1 cellular context compared by ENCODE assay signal in genomic region chr12:97168804-97169203, GRCh38.
TF ChIP-seq lines count a peak whose summit lies in the region.

No MANE protein-coding gene starts in this region.

TF ChIP-seq in H1, 55 proteins besides CTCF, POLR2A, EP300 and RAD21:
- TF ChIP-seq CHD7 (IDR thresholded peaks at IDR 0.05; ENCODE audit: insufficient replicate concordance, low read length), result no peak
- TF ChIP-seq NRF1 (IDR thresholded peaks at IDR 0.05; ENCODE audit: low read depth, low read length), result peak; percentile 17; the same call in 1 of the 2 replicates
- TF ChIP-seq BRCA1 (IDR thresholded peaks at IDR 0.05; ENCODE audit: low read depth, low read length), result no peak
- TF ChIP-seq PHF8 (conservative IDR thresholded peaks at IDR 0.05; ENCODE audit: low read depth, low read length), result no peak
- TF ChIP-seq FOSL1 (IDR thresholded peaks at IDR 0.05; ENCODE audit: insufficient read depth, low read depth, low read length), result no peak
- no peak for TF ChIP-seq SIRT6 (IDR thresholded peaks at IDR 0.05; ENCODE audit: low read length)
- TF ChIP-seq CBX8 (IDR thresholded peaks at IDR 0.05; ENCODE audit: borderline replicate concordance, low read depth, low read length), result no peak
- peak; percentile 93; the same call in 1 of the 2 replicates for TF ChIP-seq GTF2F1 (IDR thresholded peaks at IDR 0.05; ENCODE audit: borderline replicate concordance, low read depth, low read length)
- no peak for TF ChIP-seq CTBP2 (IDR thresholded peaks at IDR 0.05; ENCODE audit: borderline replicate concordance, insufficient read depth, insufficient read length, low read length)
- TF ChIP-seq E2F6 (IDR thresholded peaks at IDR 0.05), result no peak
- TF ChIP-seq TAF7 (optimal IDR thresholded peaks at IDR 0.05; ENCODE audit: borderline replicate concordance, low read depth, low read length), result peak; percentile 100
- TF ChIP-seq POU5F1 (IDR thresholded peaks at IDR 0.05; ENCODE audit: low read depth, low read length), result no peak
- TF ChIP-seq CHD2 (IDR thresholded peaks at IDR 0.05; ENCODE audit: low read length), result no peak
- TF ChIP-seq KDM1A (IDR thresholded peaks at IDR 0.05; ENCODE audit: borderline replicate concordance, low read length), result no peak
- TF ChIP-seq RXRA (IDR thresholded peaks at IDR 0.05; ENCODE audit: insufficient read depth, low read depth, low read length), result no peak
- TF ChIP-seq TBP (IDR thresholded peaks at IDR 0.05; ENCODE audit: low read depth, low read length), result peak; percentile 87
- TF ChIP-seq TCF12 (IDR thresholded peaks at IDR 0.05; ENCODE audit: low read depth, low read length), result no peak
- peak; percentile 99 for TF ChIP-seq POLR2AphosphoS5 (IDR thresholded peaks at IDR 0.05; ENCODE audit: low read depth, low read length)
- no peak for TF ChIP-seq CREB1 (IDR thresholded peaks at IDR 0.05)
- TF ChIP-seq SUZ12 (IDR thresholded peaks at IDR 0.05; ENCODE audit: low read length), result no peak
TF ChIP-seq in H1: peak in this region for 5.
